Comparison of ENCODE assay signal across 1 cellular context in genomic region chr10:4663162-4663992, GRCh38.
TF ChIP-seq lines count a peak whose summit lies in the region.

No MANE protein-coding gene starts in this region.

TF ChIP-seq in HepG2, 621 proteins besides CTCF, POLR2A, EP300 and RAD21 (continued from another document and continues in another):
- no peak for TF ChIP-seq CEBPZ (IDR thresholded peaks at IDR 0.05; ENCODE audit: low read length)
- peak; percentile 49; the same call in 1 of the 2 replicates for TF ChIP-seq HOMEZ (CRISPR knock-in tag; IDR thresholded peaks at IDR 0.05; ENCODE audit: low read depth)
- TF ChIP-seq ZBTB26 (CRISPR knock-in tag; IDR thresholded peaks at IDR 0.05; ENCODE audit: borderline replicate concordance) = 0 out of 2 replicates have a peak, but pooled peaks have one; percentile 21
- TF ChIP-seq MIXL1 (CRISPR knock-in tag; IDR thresholded peaks at IDR 0.05) = peak; percentile 57; the same call in 1 of the 2 replicates
- 0 out of 2 replicates have a peak, but pooled peaks have one; percentile 48 for TF ChIP-seq ZNF614 (CRISPR knock-in tag; IDR thresholded peaks at IDR 0.05; ENCODE audit: borderline replicate concordance)
- TF ChIP-seq KDM3A (CRISPR knock-in tag; IDR thresholded peaks at IDR 0.05; ENCODE audit: low read depth) = no peak
- no peak for TF ChIP-seq FOXC1 (CRISPR knock-in tag; IDR thresholded peaks at IDR 0.05; ENCODE audit: borderline replicate concordance)
- TF ChIP-seq ZNF570 (CRISPR knock-in tag; IDR thresholded peaks at IDR 0.05; ENCODE audit: borderline replicate concordance) = no peak
- no peak for TF ChIP-seq ZNF788 (CRISPR knock-in tag; IDR thresholded peaks at IDR 0.05; ENCODE audit: borderline replicate concordance)
- peak; percentile 86; the same call in 2 of the 3 replicates for TF ChIP-seq MXI1 (IDR thresholded peaks at IDR 0.05; ENCODE audit: borderline replicate concordance, low read depth, low read length)
- peak; percentile 76; the same call in 1 of the 2 replicates for TF ChIP-seq ZNF792 (CRISPR knock-in tag; IDR thresholded peaks at IDR 0.05)
- no peak for TF ChIP-seq SKIL (CRISPR knock-in tag; IDR thresholded peaks at IDR 0.05; ENCODE audit: borderline replicate concordance)
- no peak for TF ChIP-seq TRIM24 (CRISPR knock-in tag; IDR thresholded peaks at IDR 0.05)
- peak; percentile 75; the same call in 1 of the 2 replicates for TF ChIP-seq DNMT3B (CRISPR knock-in tag; conservative IDR thresholded peaks at IDR 0.05)
- no peak for TF ChIP-seq CREB3 (CRISPR knock-in tag; IDR thresholded peaks at IDR 0.05)
- TF ChIP-seq KLF13 (CRISPR knock-in tag; IDR thresholded peaks at IDR 0.05) = no peak
- no peak for TF ChIP-seq SP140L (CRISPR knock-in tag; IDR thresholded peaks at IDR 0.05; ENCODE audit: borderline replicate concordance)
- TF ChIP-seq ZBTB3 (CRISPR knock-in tag; IDR thresholded peaks at IDR 0.05; ENCODE audit: borderline replicate concordance, low read depth) = no peak
- TF ChIP-seq ZNF230 (CRISPR knock-in tag; IDR thresholded peaks at IDR 0.05) = no peak
- TF ChIP-seq ZMYM2 (CRISPR knock-in tag; IDR thresholded peaks at IDR 0.05) = no peak
- no peak for TF ChIP-seq ZNF558 (CRISPR knock-in tag; IDR thresholded peaks at IDR 0.05; ENCODE audit: borderline replicate concordance)
- TF ChIP-seq FOXO1 (CRISPR knock-in tag; IDR thresholded peaks at IDR 0.05) = peak; percentile 39; the same call in 1 of the 2 replicates
- TF ChIP-seq ELF3 (CRISPR knock-in tag; IDR thresholded peaks at IDR 0.05) = peak; percentile 42; the same call in 1 of the 2 replicates
- no peak for TF ChIP-seq ZMYM3 (CRISPR knock-in tag; IDR thresholded peaks at IDR 0.05)
- TF ChIP-seq ARNT2 (CRISPR knock-in tag; IDR thresholded peaks at IDR 0.05; ENCODE audit: low read depth) = no peak
- no peak for TF ChIP-seq ZNF235 (CRISPR knock-in tag; IDR thresholded peaks at IDR 0.05; ENCODE audit: borderline replicate concordance)
- 0 out of 2 replicates have a peak, but pooled peaks have one; percentile 27 for TF ChIP-seq KLF6 (CRISPR knock-in tag; IDR thresholded peaks at IDR 0.05)
- 0 out of 2 replicates have a peak, but pooled peaks have one; percentile 52 for TF ChIP-seq PITX1 (CRISPR knock-in tag; IDR thresholded peaks at IDR 0.05)
- TF ChIP-seq ZNF564 (CRISPR knock-in tag; IDR thresholded peaks at IDR 0.05) = no peak
- TF ChIP-seq BORCS8-MEF2B (CRISPR knock-in tag; IDR thresholded peaks at IDR 0.05) = no peak
- no peak for TF ChIP-seq KDM1A (CRISPR knock-in tag; IDR thresholded peaks at IDR 0.05)
- TF ChIP-seq MTA3 (CRISPR knock-in tag; IDR thresholded peaks at IDR 0.05) = no peak
- no peak for TF ChIP-seq TAF15 (IDR thresholded peaks at IDR 0.05; ENCODE audit: low read depth, low read length, poor library complexity, severe bottlenecking)
- no peak for TF ChIP-seq ZNF549 (CRISPR knock-in tag; IDR thresholded peaks at IDR 0.05)
- TF ChIP-seq NCOA2 (CRISPR knock-in tag; IDR thresholded peaks at IDR 0.05) = peak; percentile 55
- TF ChIP-seq ELF4 (CRISPR knock-in tag; IDR thresholded peaks at IDR 0.05; ENCODE audit: borderline replicate concordance) = no peak
- no peak for TF ChIP-seq ZNF501 (CRISPR knock-in tag; IDR thresholded peaks at IDR 0.05)
- 0 out of 2 replicates have a peak, but pooled peaks have one; percentile 29 for TF ChIP-seq ZNF580 (CRISPR knock-in tag; IDR thresholded peaks at IDR 0.05; ENCODE audit: borderline replicate concordance, low read depth)
- TF ChIP-seq HOXA3 (CRISPR knock-in tag; IDR thresholded peaks at IDR 0.05) = no peak
- TF ChIP-seq ZNF773 (CRISPR knock-in tag; IDR thresholded peaks at IDR 0.05; ENCODE audit: borderline replicate concordance) = no peak
- no peak for TF ChIP-seq ZFYVE20 (CRISPR knock-in tag; IDR thresholded peaks at IDR 0.05; ENCODE audit: borderline replicate concordance, low read depth)
- TF ChIP-seq ERF (CRISPR knock-in tag; IDR thresholded peaks at IDR 0.05) = peak; percentile 44; the same call in 1 of the 2 replicates
- TF ChIP-seq ZBTB37 (CRISPR knock-in tag; IDR thresholded peaks at IDR 0.05) = no peak
- TF ChIP-seq ZNF292 (CRISPR knock-in tag; IDR thresholded peaks at IDR 0.05; ENCODE audit: borderline replicate concordance, low read depth) = no peak
- no peak for TF ChIP-seq SOX6 (IDR thresholded peaks at IDR 0.05)
- TF ChIP-seq SOX6 (CRISPR knock-in tag; IDR thresholded peaks at IDR 0.05) = no peak
- 0 out of 2 replicates have a peak, but pooled peaks have one; percentile 48 for TF ChIP-seq FOXK1 (CRISPR knock-in tag; IDR thresholded peaks at IDR 0.05; ENCODE audit: borderline replicate concordance, low read depth)
- 0 out of 4 replicates have a peak, but pooled peaks of 1 of the 2 experiments have one; percentile 24 for TF ChIP-seq MAFK (conservative IDR thresholded peaks at IDR 0.05 in 1 of 2, IDR thresholded peaks at IDR 0.05 in 1 of 2; ENCODE audit: low read length in 2 of 2)
- TF ChIP-seq SPEN (CRISPR knock-in tag; IDR thresholded peaks at IDR 0.05; ENCODE audit: low read depth) = no peak
- TF ChIP-seq ZNF556 (CRISPR knock-in tag; IDR thresholded peaks at IDR 0.05; ENCODE audit: borderline replicate concordance) = no peak
- no peak for TF ChIP-seq CBX5 (CRISPR knock-in tag; IDR thresholded peaks at IDR 0.05; ENCODE audit: borderline replicate concordance)
- no peak for TF ChIP-seq NPAS2 (CRISPR knock-in tag; IDR thresholded peaks at IDR 0.05; ENCODE audit: borderline replicate concordance)
- peak; percentile 33; the same call in 1 of the 2 replicates for TF ChIP-seq JUNB (CRISPR knock-in tag; IDR thresholded peaks at IDR 0.05; ENCODE audit: borderline replicate concordance)
- TF ChIP-seq ATF3 (CRISPR knock-in tag; IDR thresholded peaks at IDR 0.05) = peak; percentile 82
- TF ChIP-seq FOSL1 (CRISPR knock-in tag; IDR thresholded peaks at IDR 0.05; ENCODE audit: borderline replicate concordance) = peak; percentile 70
- no peak for TF ChIP-seq SNAPC5 (CRISPR knock-in tag; IDR thresholded peaks at IDR 0.05; ENCODE audit: borderline replicate concordance)
- peak; percentile 39; the same call in 1 of the 2 replicates for TF ChIP-seq RXRB (CRISPR knock-in tag; IDR thresholded peaks at IDR 0.05; ENCODE audit: borderline replicate concordance)
- no peak for TF ChIP-seq HMG20B (CRISPR knock-in tag; conservative IDR thresholded peaks at IDR 0.05)
- TF ChIP-seq ZFP36L1 (CRISPR knock-in tag; IDR thresholded peaks at IDR 0.05) = no peak
- no peak for TF ChIP-seq ESRRA (CRISPR knock-in tag; IDR thresholded peaks at IDR 0.05; ENCODE audit: low read depth)
- no peak for TF ChIP-seq NFE2L1 (CRISPR knock-in tag; IDR thresholded peaks at IDR 0.05; ENCODE audit: borderline replicate concordance)
